8 cellular contexts compared by ENCODE assay signal in the genomic region with DNA sequence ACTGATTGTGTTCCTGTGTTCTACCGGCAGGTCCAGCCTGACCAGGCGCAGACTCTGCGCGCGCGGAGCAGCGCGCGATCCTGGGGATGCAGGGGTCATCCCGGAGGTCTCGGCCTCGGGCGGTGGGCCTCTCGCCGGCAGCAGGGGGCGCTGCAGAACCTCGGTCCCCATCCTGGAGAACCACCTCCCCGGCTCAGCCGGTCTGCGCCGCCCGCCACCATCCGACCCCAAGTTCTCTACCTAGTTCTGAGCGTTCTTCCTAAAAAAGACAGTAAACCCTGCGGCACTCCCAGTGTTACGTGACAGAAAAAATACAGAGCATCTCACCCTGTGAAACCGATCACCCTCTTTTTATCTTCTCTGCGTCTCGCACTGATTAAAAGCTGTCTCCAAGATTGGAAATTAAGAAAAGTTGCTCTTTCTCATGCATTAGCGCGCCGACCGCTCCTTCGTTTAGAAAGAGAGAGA. TPM values are rescaled to one million over a fixed set of nuclear protein-coding genes. Genes with fewer than 3 reads are reported as not detected.
DNase-seq lines count a peak whose midpoint lies in the region; ATAC-seq lines count a peak whose summit lies in the region.

No MANE protein-coding gene starts in this region.

- H3K4me1 ChIP-seq in esophagus (ENCODE audit: control insufficient read depth in 2 of 2, insufficient read depth in 2 of 2, low read length in 1 of 2) = peaks cover 11% of the 10 kb centered on the region in 2 donors
- H3K4me1 ChIP-seq in mucosa of rectum (ENCODE audit: control insufficient read depth in 2 of 2, insufficient read depth in 2 of 2, low read length in 2 of 2) = peaks cover 4 to 9% of the 10 kb centered on the region in 2 donors

- peaks cover 0 to 7% of the 10 kb centered on the region in 2 donors for H3K27me3 ChIP-seq in esophagus (ENCODE audit: control insufficient read depth in 1 of 2, insufficient read depth in 2 of 2, low read length in 2 of 2)
- H3K27me3 ChIP-seq in mucosa of rectum (ENCODE audit: control insufficient read depth in 2 of 2, insufficient read depth in 2 of 2, low read length in 2 of 2) = peaks cover 8 to 37% of the 10 kb centered on the region in 2 donors

- H3K9ac ChIP-seq in mucosa of rectum (ENCODE audit: low read depth in 1 of 2, low read length in 2 of 2) = peak overlapping the region in 1 of 2 donors; percentile 30

- H3K9me3 ChIP-seq in esophagus (ENCODE audit: control insufficient read depth in 2 of 2, insufficient read depth in 1 of 2, low read depth in 1 of 2, low read length in 1 of 2) (no peaks in the 10 kb centered on the region), mucosa of rectum (ENCODE audit: control insufficient read depth in 2 of 2, low read length in 2 of 2) (no peaks in the 10 kb centered on the region)

- ATAC-seq in HG02870 (IDR thresholded peaks at IDR 0.05; ENCODE audit: unreplicated experiment) = peak; percentile 81

- H3K36me3 ChIP-seq in esophagus (ENCODE audit: control insufficient read depth in 2 of 2, insufficient read depth in 2 of 2, low read length in 1 of 2) = no peaks in the 10 kb centered on the region
- H3K36me3 ChIP-seq in mucosa of rectum (ENCODE audit: control insufficient read depth in 2 of 2, insufficient read depth in 2 of 2, low read length in 2 of 2) = no peaks in the 10 kb centered on the region

- 3 to 4% methylated on average over 34 of the region's 34 CpGs for WGBS in esophagus, 2 donors

- peak; percentile 33 to 50 for DNase-seq in NCI-H524 (lab: John Stamatoyannopoulos, UW)
- DNase-seq in NCI-H524 treated with DMSO at 0.1 percent for 48 hours (lab: John Stamatoyannopoulos, UW) = no peak
- peak; percentile 55 for DNase-seq in NCI-H226
- peak; percentile 49 for DNase-seq in activated CD8-positive, alpha-beta memory T cell treated with anti-CD3 and anti-CD28 coated beads, Interleukin-2, amount 50 U/mL, for 1 hour (ENCODE audit: extremely low read depth)
- DNase-seq in stimulated activated CD8-positive, alpha-beta memory T cell treated with anti-CD3 and anti-CD28 coated beads, Interleukin-4, amount 100 ng/mL, for 24 hours (ENCODE audit: low read depth) = peak; percentile 79

- H3K27ac ChIP-seq in esophagus (ENCODE audit: low read depth in 2 of 2, low read length in 1 of 2) = no peak overlapping the region
- no peak overlapping the region for H3K27ac ChIP-seq in mucosa of rectum (ENCODE audit: low read depth in 2 of 2, low read length in 2 of 2)

- peak overlapping the region; percentile 54 to 56 for H3K4me3 ChIP-seq in esophagus (ENCODE audit: low read depth in 1 of 2, low read length in 2 of 2)
- H3K4me3 ChIP-seq in mucosa of rectum (ENCODE audit: low read length in 2 of 2) = peak overlapping the region; percentile 68 to 74

RNA-seq across cellular contexts. Expression of a gene that starts 1.6 kb away (rescaled TPM):
- polyA plus RNA-seq in esophagus = under 1 TPM; 0.04 to 0.05 TPM
